In the genomic region with DNA sequence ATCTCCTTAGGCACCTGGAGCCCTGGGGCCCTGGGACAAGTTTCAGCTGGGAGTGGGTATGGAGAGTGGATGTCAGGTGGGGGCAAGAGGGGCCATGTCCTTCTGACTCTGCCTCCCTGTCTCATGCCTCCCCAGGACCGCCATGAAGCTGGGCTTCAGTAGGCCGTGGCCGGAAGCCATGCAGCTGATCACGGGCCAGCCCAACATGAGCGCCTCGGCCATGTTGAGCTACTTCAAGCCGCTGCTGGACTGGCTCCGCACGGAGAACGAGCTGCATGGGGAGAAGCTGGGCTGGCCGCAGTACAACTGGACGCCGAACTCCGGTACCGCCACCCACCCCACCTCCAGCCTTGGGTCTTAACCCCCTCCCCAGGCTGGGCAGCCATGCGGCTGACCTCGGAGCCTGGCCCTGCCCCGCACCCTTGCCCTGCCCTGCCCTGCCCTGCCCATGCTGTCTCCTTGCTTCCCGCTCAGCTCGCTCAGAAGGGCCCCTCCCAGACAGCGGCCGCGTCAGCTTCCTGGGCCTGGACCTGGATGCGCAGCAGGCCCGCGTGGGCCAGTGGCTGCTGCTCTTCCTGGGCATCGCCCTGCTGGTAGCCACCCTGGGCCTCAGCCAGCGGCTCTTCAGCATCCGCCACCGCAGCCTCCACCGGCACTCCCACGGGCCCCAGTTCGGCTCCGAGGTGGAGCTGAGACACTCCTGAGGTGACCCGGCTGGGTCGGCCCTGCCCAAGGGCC, we compare ENCODE assay signal across 2 cellular contexts.
TF ChIP-seq lines count a peak whose summit lies in the region.

No MANE protein-coding gene starts in this region.

TF ChIP-seq in HEK293, 187 proteins besides CTCF, POLR2A, EP300 and RAD21 (continued from another document):
- TF ChIP-seq ZNF335 (tag by site-specific recombination; conservative IDR thresholded peaks at IDR 0.05): no peak
- TF ChIP-seq, protein P1, sequence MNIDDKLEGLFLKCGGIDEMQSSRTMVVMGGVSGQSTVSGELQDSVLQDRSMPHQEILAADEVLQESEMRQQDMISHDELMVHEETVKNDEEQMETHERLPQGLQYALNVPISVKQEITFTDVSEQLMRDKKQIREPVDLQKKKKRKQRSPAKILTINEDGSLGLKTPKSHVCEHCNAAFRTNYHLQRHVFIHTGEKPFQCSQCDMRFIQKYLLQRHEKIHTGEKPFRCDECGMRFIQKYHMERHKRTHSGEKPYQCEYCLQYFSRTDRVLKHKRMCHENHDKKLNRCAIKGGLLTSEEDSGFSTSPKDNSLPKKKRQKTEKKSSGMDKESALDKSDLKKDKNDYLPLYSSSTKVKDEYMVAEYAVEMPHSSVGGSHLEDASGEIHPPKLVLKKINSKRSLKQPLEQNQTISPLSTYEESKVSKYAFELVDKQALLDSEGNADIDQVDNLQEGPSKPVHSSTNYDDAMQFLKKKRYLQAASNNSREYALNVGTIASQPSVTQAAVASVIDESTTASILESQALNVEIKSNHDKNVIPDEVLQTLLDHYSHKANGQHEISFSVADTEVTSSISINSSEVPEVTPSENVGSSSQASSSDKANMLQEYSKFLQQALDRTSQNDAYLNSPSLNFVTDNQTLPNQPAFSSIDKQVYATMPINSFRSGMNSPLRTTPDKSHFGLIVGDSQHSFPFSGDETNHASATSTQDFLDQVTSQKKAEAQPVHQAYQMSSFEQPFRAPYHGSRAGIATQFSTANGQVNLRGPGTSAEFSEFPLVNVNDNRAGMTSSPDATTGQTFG (tag by site-specific recombination; IDR thresholded peaks at IDR 0.05; ENCODE audit: borderline replicate concordance): no peak
- TF ChIP-seq ZNF416 (tag by site-specific recombination; IDR thresholded peaks at IDR 0.05): no peak
- TF ChIP-seq GLI2 (tag by site-specific recombination; IDR thresholded peaks at IDR 0.05; ENCODE audit: borderline replicate concordance, low read depth): no peak
- TF ChIP-seq, protein P2, sequence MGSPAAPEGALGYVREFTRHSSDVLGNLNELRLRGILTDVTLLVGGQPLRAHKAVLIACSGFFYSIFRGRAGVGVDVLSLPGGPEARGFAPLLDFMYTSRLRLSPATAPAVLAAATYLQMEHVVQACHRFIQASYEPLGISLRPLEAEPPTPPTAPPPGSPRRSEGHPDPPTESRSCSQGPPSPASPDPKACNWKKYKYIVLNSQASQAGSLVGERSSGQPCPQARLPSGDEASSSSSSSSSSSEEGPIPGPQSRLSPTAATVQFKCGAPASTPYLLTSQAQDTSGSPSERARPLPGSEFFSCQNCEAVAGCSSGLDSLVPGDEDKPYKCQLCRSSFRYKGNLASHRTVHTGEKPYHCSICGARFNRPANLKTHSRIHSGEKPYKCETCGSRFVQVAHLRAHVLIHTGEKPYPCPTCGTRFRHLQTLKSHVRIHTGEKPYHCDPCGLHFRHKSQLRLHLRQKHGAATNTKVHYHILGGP (tag by site-specific recombination; IDR thresholded peaks at IDR 0.05): no peak
- TF ChIP-seq SETDB1 (IDR thresholded peaks at IDR 0.05; ENCODE audit: insufficient read length, low read length): no peak
- TF ChIP-seq ZNF48 (tag by site-specific recombination; IDR thresholded peaks at IDR 0.05): no peak

TF ChIP-seq in HEK293T, 16 proteins besides CTCF, POLR2A, EP300 and RAD21 (continued from another document):
- TF ChIP-seq, protein P3, sequence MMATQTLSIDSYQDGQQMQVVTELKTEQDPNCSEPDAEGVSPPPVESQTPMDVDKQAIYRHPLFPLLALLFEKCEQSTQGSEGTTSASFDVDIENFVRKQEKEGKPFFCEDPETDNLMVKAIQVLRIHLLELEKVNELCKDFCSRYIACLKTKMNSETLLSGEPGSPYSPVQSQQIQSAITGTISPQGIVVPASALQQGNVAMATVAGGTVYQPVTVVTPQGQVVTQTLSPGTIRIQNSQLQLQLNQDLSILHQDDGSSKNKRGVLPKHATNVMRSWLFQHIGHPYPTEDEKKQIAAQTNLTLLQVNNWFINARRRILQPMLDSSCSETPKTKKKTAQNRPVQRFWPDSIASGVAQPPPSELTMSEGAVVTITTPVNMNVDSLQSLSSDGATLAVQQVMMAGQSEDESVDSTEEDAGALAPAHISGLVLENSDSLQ (IDR thresholded peaks at IDR 0.05): no peak
